ENCODE assay signal across 19 cellular contexts in genomic region chr6:43834528-43835145, GRCh38.
"Had no signal": no experiment of that assay in that cellular context is flagged by ENCODE, and none has a peak within 500 bp of the region (broad histone marks: within the 10 kb centered on the region; RNA-seq: fewer than 3 reads in every experiment).

No MANE protein-coding gene starts in this region.

- DNase-seq: activated CD4-positive, alpha-beta T cell treated with anti-CD3 and anti-CD28 coated beads, Interleukin-2, amount 50 U/mL, for 4 hours; activated CD4-positive, CD25-positive, alpha-beta regulatory T cell treated with anti-CD3 and anti-CD28 coated beads, Interleukin-2, amount 50 U/mL, for 72 hours; activated naive CD4-positive, alpha-beta T cell treated with anti-CD3 and anti-CD28 coated beads, Interleukin-2, amount 50 U/mL, for 16 hours; activated T-cell treated with anti-CD3 and anti-CD28 coated beads for 4 hours; adrenal gland; caudate nucleus; effector CD4-positive, alpha-beta T cell; esophagus squamous epithelium; spleen; stimulated activated naive CD8-positive, alpha-beta T cell treated with anti-CD3 and anti-CD28 coated beads, Interleukin-15, amount 100 ng/mL, for 72 hours; T-helper 1 cell; T1000; testis; upper lobe of left lung had no signal

- FAIRE-seq: endothelial cell of umbilical vein had no signal

- H3K9me3 ChIP-seq: adrenal gland, esophagus squamous epithelium, spleen, testis, upper lobe of left lung had no signal

- H3K4me3 ChIP-seq: adrenal gland, coronary artery, esophagus squamous epithelium, spleen, testis, upper lobe of left lung had no signal

- H3K27ac ChIP-seq: adrenal gland, coronary artery, esophagus squamous epithelium, spleen, testis, upper lobe of left lung had no signal

- H3K4me1 ChIP-seq: testis had no signal

- H3K36me3 ChIP-seq: adrenal gland, esophagus squamous epithelium, spleen, upper lobe of left lung had no signal

- H3K27me3 ChIP-seq: adrenal gland, spleen, testis, upper lobe of left lung had no signal

- ATAC-seq: activated T-helper 17 cell treated with anti-CD3 and anti-CD28 coated beads, Interleukin-2, amount 50 U/mL, for 72 hours; natural killer cell treated with Interleukin-12 subunit alpha and Interleukin-12 subunit beta and Interleukin-15 and Interleukin-18, amount 100 ng/mL, for 72 hours; sciatic nerve; stimulated activated naive CD8-positive, alpha-beta T cell treated with anti-CD3 and anti-CD28 coated beads, Interleukin-15, amount 100 ng/mL, for 72 hours had no signal
